1 cellular context compared by ENCODE assay signal in the genomic region with DNA sequence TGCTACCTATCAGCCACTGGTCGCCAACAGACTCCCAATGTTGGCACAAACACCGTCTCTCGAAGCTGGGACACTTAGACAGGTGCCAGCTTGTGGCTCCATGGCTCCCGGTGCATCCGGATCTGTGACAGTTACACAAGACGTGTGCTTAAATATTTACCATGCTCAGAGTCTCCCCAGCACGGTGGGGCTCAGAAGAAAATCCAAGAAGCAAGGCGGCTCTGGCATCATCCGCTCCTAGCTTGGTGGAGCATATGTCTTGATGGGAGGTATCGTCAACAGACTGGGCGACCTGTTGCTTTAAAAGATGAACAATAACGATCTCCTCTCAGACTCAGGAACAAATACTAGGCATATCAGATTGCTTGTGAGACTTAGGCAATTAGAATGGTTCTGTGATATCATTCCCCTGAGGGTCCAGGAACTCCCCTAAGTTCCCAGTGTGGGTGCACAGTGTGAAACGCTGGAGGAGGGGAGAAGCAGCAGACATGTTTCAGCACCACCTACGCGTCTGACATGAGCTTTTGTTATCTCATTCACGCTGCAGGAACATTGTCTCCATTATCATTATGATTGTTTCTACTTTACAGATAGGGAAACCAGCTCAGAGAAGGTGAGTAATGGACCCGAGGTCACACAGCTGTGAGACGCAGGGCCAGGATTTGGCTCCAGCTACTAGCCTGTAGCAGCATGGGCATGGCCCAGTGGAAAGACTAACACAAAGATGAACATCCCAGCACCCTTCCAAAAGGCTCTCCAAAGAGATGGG.
A peak's percentile ranks its signal among the peaks of the same experiment; 100 is the strongest.
TF ChIP-seq lines count a peak whose summit lies in the region.

No MANE protein-coding gene starts in this region.

TF ChIP-seq in GM12878, 131 proteins besides CTCF, POLR2A, EP300 and RAD21 (continued from another document and continues in another):
- TF ChIP-seq MLLT1 (IDR thresholded peaks at IDR 0.05) (peak; percentile 92), TCF3 (IDR thresholded peaks at IDR 0.05; ENCODE audit: borderline replicate concordance, insufficient read depth, low read depth, low read length) (no peak), RFX5 (IDR thresholded peaks at IDR 0.05; ENCODE audit: low read depth, low read length) (no peak), BCL3 (IDR thresholded peaks at IDR 0.05; ENCODE audit: borderline replicate concordance, insufficient read depth, low read depth, low read length, poor library complexity, severe bottlenecking) (peak; percentile 11), ZNF622 (IDR thresholded peaks at IDR 0.05) (no peak), ESRRA (IDR thresholded peaks at IDR 0.05; ENCODE audit: low read length) (no peak), GATAD2B (conservative IDR thresholded peaks at IDR 0.05; ENCODE audit: low read depth) (peak; percentile 59; the same call in 1 of the 2 replicates), SP1 (IDR thresholded peaks at IDR 0.05; ENCODE audit: low read depth, low read length) (no peak), JUNB (IDR thresholded peaks at IDR 0.05) (peak; percentile 22; the same call in 1 of the 2 replicates), BRCA1 (IDR thresholded peaks at IDR 0.05; ENCODE audit: low read depth, low read length) (no peak), NKRF (conservative IDR thresholded peaks at IDR 0.05) (no peak), POLR2AphosphoS5 (IDR thresholded peaks at IDR 0.05; ENCODE audit: low read length) (no peak), DPF2 (IDR thresholded peaks at IDR 0.05) (peak; percentile 83), MTA2 (IDR thresholded peaks at IDR 0.05; ENCODE audit: low read depth) (peak; percentile 83), SKIL (IDR thresholded peaks at IDR 0.05; ENCODE audit: low read depth, poor library complexity, severe bottlenecking) (peak; percentile 93), ZNF24 (IDR thresholded peaks at IDR 0.05) (no peak), WRNIP1 (IDR thresholded peaks at IDR 0.05; ENCODE audit: borderline replicate concordance, low read depth, low read length) (no peak), USF1 (IDR thresholded peaks at IDR 0.05; ENCODE audit: borderline replicate concordance, extremely low read length, insufficient read depth, low read depth, low read length) (no peak), STAT1 (conservative IDR thresholded peaks at IDR 0.05) (no peak), RBBP5 (conservative IDR thresholded peaks at IDR 0.05) (no peak), NFXL1 (IDR thresholded peaks at IDR 0.05; ENCODE audit: borderline replicate concordance) (peak; percentile 92), EED (IDR thresholded peaks at IDR 0.05; ENCODE audit: low read depth) (peak; percentile 43; the same call in 1 of the 2 replicates), ZSCAN29 (IDR thresholded peaks at IDR 0.05) (0 out of 2 replicates have a peak, but pooled peaks have one; percentile 23)
- TF ChIP-seq, protein P1, sequence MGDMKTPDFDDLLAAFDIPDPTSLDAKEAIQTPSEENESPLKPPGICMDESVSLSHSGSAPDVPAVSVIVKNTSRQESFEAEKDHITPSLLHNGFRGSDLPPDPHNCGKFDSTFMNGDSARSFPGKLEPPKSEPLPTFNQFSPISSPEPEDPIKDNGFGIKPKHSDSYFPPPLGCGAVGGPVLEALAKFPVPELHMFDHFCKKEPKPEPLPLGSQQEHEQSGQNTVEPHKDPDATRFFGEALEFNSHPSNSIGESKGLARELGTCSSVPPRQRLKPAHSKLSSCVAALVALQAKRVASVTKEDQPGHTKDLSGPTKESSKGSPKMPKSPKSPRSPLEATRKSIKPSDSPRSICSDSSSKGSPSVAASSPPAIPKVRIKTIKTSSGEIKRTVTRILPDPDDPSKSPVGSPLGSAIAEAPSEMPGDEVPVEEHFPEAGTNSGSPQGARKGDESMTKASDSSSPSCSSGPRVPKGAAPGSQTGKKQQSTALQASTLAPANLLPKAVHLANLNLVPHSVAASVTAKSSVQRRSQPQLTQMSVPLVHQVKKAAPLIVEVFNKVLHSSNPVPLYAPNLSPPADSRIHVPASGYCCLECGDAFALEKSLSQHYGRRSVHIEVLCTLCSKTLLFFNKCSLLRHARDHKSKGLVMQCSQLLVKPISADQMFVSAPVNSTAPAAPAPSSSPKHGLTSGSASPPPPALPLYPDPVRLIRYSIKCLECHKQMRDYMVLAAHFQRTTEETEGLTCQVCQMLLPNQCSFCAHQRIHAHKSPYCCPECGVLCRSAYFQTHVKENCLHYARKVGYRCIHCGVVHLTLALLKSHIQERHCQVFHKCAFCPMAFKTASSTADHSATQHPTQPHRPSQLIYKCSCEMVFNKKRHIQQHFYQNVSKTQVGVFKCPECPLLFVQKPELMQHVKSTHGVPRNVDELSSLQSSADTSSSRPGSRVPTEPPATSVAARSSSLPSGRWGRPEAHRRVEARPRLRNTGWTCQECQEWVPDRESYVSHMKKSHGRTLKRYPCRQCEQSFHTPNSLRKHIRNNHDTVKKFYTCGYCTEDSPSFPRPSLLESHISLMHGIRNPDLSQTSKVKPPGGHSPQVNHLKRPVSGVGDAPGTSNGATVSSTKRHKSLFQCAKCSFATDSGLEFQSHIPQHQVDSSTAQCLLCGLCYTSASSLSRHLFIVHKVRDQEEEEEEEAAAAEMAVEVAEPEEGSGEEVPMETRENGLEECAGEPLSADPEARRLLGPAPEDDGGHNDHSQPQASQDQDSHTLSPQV (IDR thresholded peaks at IDR 0.05): no peak
- TF ChIP-seq, protein P2, sequence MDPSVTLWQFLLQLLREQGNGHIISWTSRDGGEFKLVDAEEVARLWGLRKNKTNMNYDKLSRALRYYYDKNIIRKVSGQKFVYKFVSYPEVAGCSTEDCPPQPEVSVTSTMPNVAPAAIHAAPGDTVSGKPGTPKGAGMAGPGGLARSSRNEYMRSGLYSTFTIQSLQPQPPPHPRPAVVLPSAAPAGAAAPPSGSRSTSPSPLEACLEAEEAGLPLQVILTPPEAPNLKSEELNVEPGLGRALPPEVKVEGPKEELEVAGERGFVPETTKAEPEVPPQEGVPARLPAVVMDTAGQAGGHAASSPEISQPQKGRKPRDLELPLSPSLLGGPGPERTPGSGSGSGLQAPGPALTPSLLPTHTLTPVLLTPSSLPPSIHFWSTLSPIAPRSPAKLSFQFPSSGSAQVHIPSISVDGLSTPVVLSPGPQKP (IDR thresholded peaks at IDR 0.05; ENCODE audit: low read depth, low read length): no peak
- TF ChIP-seq, protein P3, sequence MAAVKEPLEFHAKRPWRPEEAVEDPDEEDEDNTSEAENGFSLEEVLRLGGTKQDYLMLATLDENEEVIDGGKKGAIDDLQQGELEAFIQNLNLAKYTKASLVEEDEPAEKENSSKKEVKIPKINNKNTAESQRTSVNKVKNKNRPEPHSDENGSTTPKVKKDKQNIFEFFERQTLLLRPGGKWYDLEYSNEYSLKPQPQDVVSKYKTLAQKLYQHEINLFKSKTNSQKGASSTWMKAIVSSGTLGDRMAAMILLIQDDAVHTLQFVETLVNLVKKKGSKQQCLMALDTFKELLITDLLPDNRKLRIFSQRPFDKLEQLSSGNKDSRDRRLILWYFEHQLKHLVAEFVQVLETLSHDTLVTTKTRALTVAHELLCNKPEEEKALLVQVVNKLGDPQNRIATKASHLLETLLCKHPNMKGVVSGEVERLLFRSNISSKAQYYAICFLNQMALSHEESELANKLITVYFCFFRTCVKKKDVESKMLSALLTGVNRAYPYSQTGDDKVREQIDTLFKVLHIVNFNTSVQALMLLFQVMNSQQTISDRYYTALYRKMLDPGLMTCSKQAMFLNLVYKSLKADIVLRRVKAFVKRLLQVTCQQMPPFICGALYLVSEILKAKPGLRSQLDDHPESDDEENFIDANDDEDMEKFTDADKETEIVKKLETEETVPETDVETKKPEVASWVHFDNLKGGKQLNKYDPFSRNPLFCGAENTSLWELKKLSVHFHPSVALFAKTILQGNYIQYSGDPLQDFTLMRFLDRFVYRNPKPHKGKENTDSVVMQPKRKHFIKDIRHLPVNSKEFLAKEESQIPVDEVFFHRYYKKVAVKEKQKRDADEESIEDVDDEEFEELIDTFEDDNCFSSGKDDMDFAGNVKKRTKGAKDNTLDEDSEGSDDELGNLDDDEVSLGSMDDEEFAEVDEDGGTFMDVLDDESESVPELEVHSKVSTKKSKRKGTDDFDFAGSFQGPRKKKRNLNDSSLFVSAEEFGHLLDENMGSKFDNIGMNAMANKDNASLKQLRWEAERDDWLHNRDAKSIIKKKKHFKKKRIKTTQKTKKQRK (IDR thresholded peaks at IDR 0.05; ENCODE audit: low read depth, low read length): no peak
- TF ChIP-seq, protein P4, sequence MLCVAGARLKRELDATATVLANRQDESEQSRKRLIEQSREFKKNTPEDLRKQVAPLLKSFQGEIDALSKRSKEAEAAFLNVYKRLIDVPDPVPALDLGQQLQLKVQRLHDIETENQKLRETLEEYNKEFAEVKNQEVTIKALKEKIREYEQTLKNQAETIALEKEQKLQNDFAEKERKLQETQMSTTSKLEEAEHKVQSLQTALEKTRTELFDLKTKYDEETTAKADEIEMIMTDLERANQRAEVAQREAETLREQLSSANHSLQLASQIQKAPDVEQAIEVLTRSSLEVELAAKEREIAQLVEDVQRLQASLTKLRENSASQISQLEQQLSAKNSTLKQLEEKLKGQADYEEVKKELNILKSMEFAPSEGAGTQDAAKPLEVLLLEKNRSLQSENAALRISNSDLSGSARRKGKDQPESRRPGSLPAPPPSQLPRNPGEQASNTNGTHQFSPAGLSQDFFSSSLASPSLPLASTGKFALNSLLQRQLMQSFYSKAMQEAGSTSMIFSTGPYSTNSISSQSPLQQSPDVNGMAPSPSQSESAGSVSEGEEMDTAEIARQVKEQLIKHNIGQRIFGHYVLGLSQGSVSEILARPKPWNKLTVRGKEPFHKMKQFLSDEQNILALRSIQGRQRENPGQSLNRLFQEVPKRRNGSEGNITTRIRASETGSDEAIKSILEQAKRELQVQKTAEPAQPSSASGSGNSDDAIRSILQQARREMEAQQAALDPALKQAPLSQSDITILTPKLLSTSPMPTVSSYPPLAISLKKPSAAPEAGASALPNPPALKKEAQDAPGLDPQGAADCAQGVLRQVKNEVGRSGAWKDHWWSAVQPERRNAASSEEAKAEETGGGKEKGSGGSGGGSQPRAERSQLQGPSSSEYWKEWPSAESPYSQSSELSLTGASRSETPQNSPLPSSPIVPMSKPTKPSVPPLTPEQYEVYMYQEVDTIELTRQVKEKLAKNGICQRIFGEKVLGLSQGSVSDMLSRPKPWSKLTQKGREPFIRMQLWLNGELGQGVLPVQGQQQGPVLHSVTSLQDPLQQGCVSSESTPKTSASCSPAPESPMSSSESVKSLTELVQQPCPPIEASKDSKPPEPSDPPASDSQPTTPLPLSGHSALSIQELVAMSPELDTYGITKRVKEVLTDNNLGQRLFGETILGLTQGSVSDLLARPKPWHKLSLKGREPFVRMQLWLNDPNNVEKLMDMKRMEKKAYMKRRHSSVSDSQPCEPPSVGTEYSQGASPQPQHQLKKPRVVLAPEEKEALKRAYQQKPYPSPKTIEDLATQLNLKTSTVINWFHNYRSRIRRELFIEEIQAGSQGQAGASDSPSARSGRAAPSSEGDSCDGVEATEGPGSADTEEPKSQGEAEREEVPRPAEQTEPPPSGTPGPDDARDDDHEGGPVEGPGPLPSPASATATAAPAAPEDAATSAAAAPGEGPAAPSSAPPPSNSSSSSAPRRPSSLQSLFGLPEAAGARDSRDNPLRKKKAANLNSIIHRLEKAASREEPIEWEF (IDR thresholded peaks at IDR 0.05; ENCODE audit: insufficient replicate concordance, low read depth, low read length): peak; percentile 73
